ENCODE assay signal across 25 cellular contexts in the genomic region with DNA sequence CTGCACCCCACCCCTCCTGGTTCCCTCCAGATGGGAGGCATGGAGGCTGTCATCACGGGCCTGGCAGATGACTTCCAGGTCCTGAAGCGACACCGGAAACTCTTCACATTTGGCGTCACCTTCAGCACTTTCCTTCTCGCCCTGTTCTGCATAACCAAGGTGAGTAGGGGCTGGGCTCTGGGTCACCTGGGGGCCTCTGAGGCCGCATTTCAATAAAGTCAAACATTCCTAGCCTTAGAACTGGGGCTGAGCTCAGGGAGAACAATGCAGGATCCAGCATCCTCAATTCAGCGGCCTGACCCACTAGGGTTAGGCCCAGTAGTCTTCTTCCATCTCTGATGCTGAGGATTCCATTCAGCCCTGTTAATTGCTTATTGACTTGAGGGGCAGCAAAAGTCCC. TPM values are rescaled to one million over a fixed set of nuclear protein-coding genes. Genes with fewer than 3 reads are reported as not detected.
"Had no signal": no experiment of that assay in that cellular context is flagged by ENCODE, and none has a peak within 500 bp of the region (broad histone marks: within the 10 kb centered on the region; RNA-seq: fewer than 3 reads in every experiment).

No MANE protein-coding gene starts in this region.

- ATAC-seq: HepG2 had no signal

- H3K27ac ChIP-seq: SJSA1, SK-N-MC had no signal

- H3K4me1 ChIP-seq: SJSA1 had no signal

- H3K9me3 ChIP-seq: MG63, SJSA1 had no signal

- DNase-seq: IMR-90, Karpas-422, KG1, MG63, NCI-H1092, NCI-H1105 treated with DMSO at 0.1 percent for 48 hours, NCI-H1417 treated with DMSO at 0.1 percent for 48 hours, NCI-H146, NCI-H1694 treated with DMSO at 0.1 percent for 48 hours, NCI-H1930, NCI-H2081, NCI-H2107, NCI-H226, NCI-H446, NCI-H510A, NCI-H524 treated with DMSO at 0.1 percent for 48 hours, NCI-H69, NCI-H774, Right ventricle myocardium superior, RPMI8226, SIG-M5 had no signal

- H3K4me3 ChIP-seq: MG63, SJSA1, SK-N-MC had no signal

- H3K27me3 ChIP-seq: MG63, SJSA1 had no signal

- H3K36me3 ChIP-seq: MG63, SJSA1 had no signal

RNA-seq across cellular contexts. Expression of a gene that starts 42.1 kb away (rescaled TPM):
- total RNA-seq: HT1080, IMR-90, Right ventricle myocardium superior, SJSA1 had no signal
- polyA plus RNA-seq: IMR-90 had no signal
